ENCODE assay signal across 1 cellular context in the genomic region with DNA sequence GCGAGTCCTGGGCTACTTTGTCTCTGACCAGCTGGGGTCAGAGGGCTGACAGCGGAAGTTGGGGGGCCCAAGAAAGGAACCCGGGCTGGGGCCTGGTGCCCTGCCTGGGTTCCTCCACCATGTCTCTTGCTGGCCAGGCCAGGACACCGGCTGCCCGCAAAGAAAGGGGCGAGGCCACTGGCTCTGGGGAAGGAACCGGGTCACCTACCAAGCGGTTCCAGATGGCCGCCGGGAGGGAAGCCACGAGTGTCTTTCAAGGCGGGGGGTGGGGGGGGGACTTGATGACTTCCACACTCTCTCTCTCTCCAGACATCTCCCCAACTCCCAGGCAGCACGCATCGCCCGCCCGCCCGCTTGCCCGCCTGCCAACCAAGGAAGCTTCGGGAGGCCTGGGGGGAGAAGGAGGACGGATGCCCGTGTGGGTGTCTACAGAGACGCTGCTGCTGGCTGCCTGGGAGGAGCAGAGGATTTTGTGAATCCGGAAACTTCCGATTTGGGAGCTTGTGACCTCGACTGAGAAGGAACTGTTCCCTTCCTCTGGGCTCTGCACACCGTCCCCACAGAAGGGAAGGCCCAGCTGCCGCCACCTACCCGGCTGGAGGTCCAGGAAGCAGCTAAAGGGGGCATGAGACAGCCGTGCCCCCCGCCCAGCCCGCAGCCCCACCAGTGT.
A peak's percentile ranks its signal among the peaks of the same experiment; 100 is the strongest.
TF ChIP-seq lines count a peak whose summit lies in the region.

No MANE protein-coding gene starts in this region.

TF ChIP-seq in K562, 482 proteins besides CTCF, POLR2A, EP300 and RAD21 (continued from another document):
- TF ChIP-seq ZBTB40 (IDR thresholded peaks at IDR 0.05) = 0 out of 2 replicates have a peak, but pooled peaks have one; percentile 34
- TF ChIP-seq ZBTB40 (CRISPR knock-in tag; IDR thresholded peaks at IDR 0.05) = no peak
- TF ChIP-seq ZNF79 (CRISPR knock-in tag; IDR thresholded peaks at IDR 0.05; ENCODE audit: low read depth) = no peak
- no peak for TF ChIP-seq SRSF1 (IDR thresholded peaks at IDR 0.05; ENCODE audit: low read depth, low read length)
- TF ChIP-seq GABPB1 (CRISPR knock-in tag; IDR thresholded peaks at IDR 0.05) = peak; percentile 54; the same call in 1 of the 2 replicates
- no peak for TF ChIP-seq SRSF7 (optimal IDR thresholded peaks at IDR 0.05; ENCODE audit: low read depth, low read length)
- TF ChIP-seq DMBX1 (CRISPR knock-in tag; IDR thresholded peaks at IDR 0.05; ENCODE audit: borderline replicate concordance) = no peak
- TF ChIP-seq ZBTB11 (CRISPR knock-in tag; IDR thresholded peaks at IDR 0.05) = peak in 2 of 3 experiments; percentile 42 to 65; a peak in 2 of 6 replicates
- TF ChIP-seq, protein P1, sequence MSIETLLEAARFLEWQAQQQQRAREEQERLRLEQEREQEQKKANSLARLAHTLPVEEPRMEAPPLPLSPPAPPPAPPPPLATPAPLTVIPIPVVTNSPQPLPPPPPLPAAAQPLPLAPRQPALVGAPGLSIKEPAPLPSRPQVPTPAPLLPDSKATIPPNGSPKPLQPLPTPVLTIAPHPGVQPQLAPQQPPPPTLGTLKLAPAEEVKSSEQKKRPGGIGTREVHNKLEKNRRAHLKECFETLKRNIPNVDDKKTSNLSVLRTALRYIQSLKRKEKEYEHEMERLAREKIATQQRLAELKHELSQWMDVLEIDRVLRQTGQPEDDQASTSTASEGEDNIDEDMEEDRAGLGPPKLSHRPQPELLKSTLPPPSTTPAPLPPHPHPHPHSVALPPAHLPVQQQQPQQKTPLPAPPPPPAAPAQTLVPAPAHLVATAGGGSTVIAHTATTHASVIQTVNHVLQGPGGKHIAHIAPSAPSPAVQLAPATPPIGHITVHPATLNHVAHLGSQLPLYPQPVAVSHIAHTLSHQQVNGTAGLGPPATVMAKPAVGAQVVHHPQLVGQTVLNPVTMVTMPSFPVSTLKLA (conservative IDR thresholded peaks at IDR 0.05) = 0 out of 4 replicates have a peak, but pooled peaks have one; percentile 15 to 17
- no peak for TF ChIP-seq NR2C1 (IDR thresholded peaks at IDR 0.05)
- 0 out of 2 replicates have a peak, but pooled peaks have one; percentile 10 for TF ChIP-seq NR2C1 (tag; IDR thresholded peaks at IDR 0.05)
- no peak for TF ChIP-seq SMAD2 (IDR thresholded peaks at IDR 0.05; ENCODE audit: low read depth, low read length)
- TF ChIP-seq KLF1 (tag; IDR thresholded peaks at IDR 0.05) = no peak
- no peak for TF ChIP-seq NFYB (IDR thresholded peaks at IDR 0.05; ENCODE audit: extremely low read depth, insufficient read length)
- no peak for TF ChIP-seq ZBTB49 (CRISPR knock-in tag; IDR thresholded peaks at IDR 0.05; ENCODE audit: borderline replicate concordance)
- no peak for TF ChIP-seq BCOR (IDR thresholded peaks at IDR 0.05)
- peak; percentile 11 for TF ChIP-seq TAF1 (IDR thresholded peaks at IDR 0.05; ENCODE audit: control insufficient read depth, extremely low read depth, insufficient read depth, low read length, severe bottlenecking)
- TF ChIP-seq, protein P2, sequence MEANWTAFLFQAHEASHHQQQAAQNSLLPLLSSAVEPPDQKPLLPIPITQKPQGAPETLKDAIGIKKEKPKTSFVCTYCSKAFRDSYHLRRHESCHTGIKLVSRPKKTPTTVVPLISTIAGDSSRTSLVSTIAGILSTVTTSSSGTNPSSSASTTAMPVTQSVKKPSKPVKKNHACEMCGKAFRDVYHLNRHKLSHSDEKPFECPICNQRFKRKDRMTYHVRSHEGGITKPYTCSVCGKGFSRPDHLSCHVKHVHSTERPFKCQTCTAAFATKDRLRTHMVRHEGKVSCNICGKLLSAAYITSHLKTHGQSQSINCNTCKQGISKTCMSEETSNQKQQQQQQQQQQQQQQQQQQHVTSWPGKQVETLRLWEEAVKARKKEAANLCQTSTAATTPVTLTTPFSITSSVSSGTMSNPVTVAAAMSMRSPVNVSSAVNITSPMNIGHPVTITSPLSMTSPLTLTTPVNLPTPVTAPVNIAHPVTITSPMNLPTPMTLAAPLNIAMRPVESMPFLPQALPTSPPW (CRISPR knock-in tag; IDR thresholded peaks at IDR 0.05) = peak; percentile 76
- no peak for TF ChIP-seq ZNF780A (CRISPR knock-in tag; IDR thresholded peaks at IDR 0.05)
- TF ChIP-seq KDM5B (IDR thresholded peaks at IDR 0.05; ENCODE audit: insufficient replicate concordance, low read depth, low read length) = peak; percentile 34
TF ChIP-seq in K562: peak in this region for 24.
